28 cellular contexts compared by ENCODE assay signal in the genomic region with DNA sequence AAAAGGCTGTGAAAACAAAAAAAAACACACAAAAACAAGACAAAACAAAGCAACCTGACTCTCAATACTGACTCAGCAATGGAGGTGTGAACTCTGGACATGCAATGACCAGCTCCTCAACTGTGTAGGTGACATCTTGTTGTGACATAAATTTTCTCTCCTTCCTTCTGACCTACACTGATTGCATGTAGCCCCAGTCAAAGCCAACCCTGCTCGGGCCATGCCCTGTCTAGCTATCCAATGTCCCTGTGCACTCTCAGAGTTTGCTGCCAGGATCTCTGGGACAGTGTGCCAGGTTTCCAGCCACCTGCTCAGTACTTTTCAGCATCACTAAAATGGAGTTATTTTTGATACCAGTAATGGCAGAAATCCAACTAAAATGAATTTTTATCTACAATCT. TPM values are rescaled to one million over a fixed set of nuclear protein-coding genes. Genes with fewer than 3 reads are reported as not detected.
A peak's percentile ranks its signal among the peaks of the same experiment; 100 is the strongest.
DNase-seq lines count a peak whose midpoint lies in the region; ATAC-seq and TF ChIP-seq lines count a peak whose summit lies in the region.
"Had no signal": no experiment of that assay in that cellular context is flagged by ENCODE, and none has a peak within 500 bp of the region (broad histone marks: within the 10 kb centered on the region; RNA-seq: fewer than 3 reads in every experiment).

No MANE protein-coding gene starts in this region.

- H3K9me3 ChIP-seq in psoas muscle, result no peaks in the 10 kb centered on the region
- H3K9me3 ChIP-seq: breast epithelium, colonic mucosa had no signal

- H3K4me1 Mint-ChIP-seq in progenitor cell of endocrine pancreas (ENCODE audit: low read depth), result peaks cover 23% of the 10 kb centered on the region
- H3K4me1 Mint-ChIP-seq: nephron had no signal

- H3K27ac ChIP-seq in psoas muscle (no peak overlapping the region), RWPE1 (no peak overlapping the region)
- H3K27ac ChIP-seq: breast epithelium, colonic mucosa had no signal

- WGBS in psoas muscle, 3 donors, result 13 to 26% (median 25%) methylated on average over 1 of the region's 1 CpG

- peaks cover 13% of the 10 kb centered on the region for H3K27me3 Mint-ChIP-seq in progenitor cell of endocrine pancreas
- H3K27me3 Mint-ChIP-seq: activated naive CD8-positive, alpha-beta T cell had no signal

- CTCF ChIA-PET in RWPE1 (lab: Yijun Ruan, JAX), result interaction anchor here (0.7 kb wide), 2 partner anchors 118 to 638 kb away, joined by 3 read pairs; no protein-coding TSS in a partner anchor

- no peaks in the 10 kb centered on the region for H3K27me3 ChIP-seq in psoas muscle (ENCODE audit: insufficient read depth in 3 of 3, low read length in 2 of 3)
- H3K27me3 ChIP-seq: breast epithelium, colonic mucosa had no signal

- no peak for TF ChIP-seq CTCF in psoas muscle (IDR thresholded peaks at IDR 0.05)
- TF ChIP-seq CTCF in progenitor cell of endocrine pancreas (IDR thresholded peaks at IDR 0.05; ENCODE audit: unreplicated experiment), result no peak
- no peak for TF ChIP-seq CTCF in RWPE1 (conservative IDR thresholded peaks at IDR 0.05; ENCODE audit: low read depth)

- no peak overlapping the region for H3K4me3 Mint-ChIP-seq in progenitor cell of endocrine pancreas (ENCODE audit: low read depth)
- H3K4me3 Mint-ChIP-seq: activated naive CD8-positive, alpha-beta T cell; nephron; T-helper 2 cell treated with Interferon-gamma antibody and Interleukin-4, amounts not matched to agents 5 μg/mL and 100 μg/mL, for 36 hours had no signal

- no peak overlapping the region for H3K4me3 ChIP-seq in psoas muscle
- H3K4me3 ChIP-seq: breast epithelium, colonic mucosa, smooth muscle cell had no signal

- POLR2A ChIA-PET in RWPE1 (lab: Yijun Ruan, JAX; ENCODE audit: low non-redundant PET), result no interaction called here

- intact Hi-C loops in Right ventricle myocardium superior (cut with DNase I) (loop anchor here (10.0 kb wide), 1 partner anchor 87 kb away; no protein-coding TSS in a partner anchor), psoas muscle (cut with DNase I) (loop anchor here (10.0 kb wide), 2 partner anchors 117 to 237 kb away; no protein-coding TSS in a partner anchor)

- peak; percentile 4 for DNase-seq in NK-92 treated with Interleukin-12 subunit alpha and Interleukin-12 subunit beta, amount 100 ng/mL, for 24 hours (lab: John Stamatoyannopoulos, UW)
- DNase-seq in NK-92 (lab: John Stamatoyannopoulos, UW; ENCODE audit: unreplicated experiment), result no peak
- peak; percentile 20 for DNase-seq in NCI-H1694 treated with DMSO at 0.1 percent for 48 hours (lab: John Stamatoyannopoulos, UW)
- peak; percentile 66 for DNase-seq in Right ventricle myocardium superior
- DNase-seq in psoas muscle, result no peak
- no peak for DNase-seq in NOMO-1 treated with DMSO at 0.1 percent for 48 hours (lab: John Stamatoyannopoulos, UW; ENCODE audit: unreplicated experiment)
- DNase-seq in progenitor cell of endocrine pancreas (ENCODE audit: low spot score, unreplicated experiment), result no peak
- DNase-seq in RWPE1 (ENCODE audit: low spot score), result no peak
- DNase-seq: 8988T; activated effector memory CD4-positive, alpha-beta T cell treated with anti-CD3 and anti-CD28 coated beads, Interleukin-2, amount 50 U/mL, for 16 hours; activated T-cell treated with anti-CD3 and anti-CD28 coated beads, Interleukin-2, amount 50 U/mL, for 1 hour; colonic mucosa; effector CD8-positive, alpha-beta T cell; head of caudate nucleus; KBM-7; kidney glomerular epithelial cell; NCI-H1092; NCI-H187 treated with DMSO at 0.1 percent for 48 hours; NCI-H510A; PC-3; SHP77; stimulated activated naive CD4-positive, alpha-beta T cell treated with Interleukin-2 at 50 U/mL for 16 hours had no signal

- H3K9me3 Mint-ChIP-seq in progenitor cell of endocrine pancreas (ENCODE audit: low read depth), result peaks cover 3% of the 10 kb centered on the region
- H3K9me3 Mint-ChIP-seq: nephron; T-helper 2 cell treated with Interferon-gamma antibody and Interleukin-4, amounts not matched to agents 5 μg/mL and 100 μg/mL, for 36 hours had no signal

- H3K36me3 ChIP-seq in psoas muscle (ENCODE audit: insufficient read depth in 1 of 2, low read depth in 1 of 2), result no peaks in the 10 kb centered on the region
- H3K36me3 ChIP-seq: breast epithelium, colonic mucosa had no signal

- ATAC-seq in Right ventricle myocardium superior (ENCODE audit: poor library complexity) (peak; percentile 97), psoas muscle (peak; percentile 73 to 92 (median 82))
- ATAC-seq: PC-3 had no signal

- no peaks in the 10 kb centered on the region for H3K36me3 Mint-ChIP-seq in progenitor cell of endocrine pancreas (ENCODE audit: insufficient read depth)

- H3K27ac Mint-ChIP-seq in progenitor cell of endocrine pancreas, result no peak overlapping the region
- H3K27ac Mint-ChIP-seq: activated naive CD8-positive, alpha-beta T cell; nephron; T-helper 2 cell treated with Interferon-gamma antibody and Interleukin-4, amounts not matched to agents 5 μg/mL and 100 μg/mL, for 36 hours had no signal

- no peaks in the 10 kb centered on the region for H3K4me1 ChIP-seq in psoas muscle
- H3K4me1 ChIP-seq: breast epithelium, colonic mucosa had no signal

RNA-seq across cellular contexts. Expression of a gene that starts 18.9 kb away (rescaled TPM):
- total RNA-seq in Right ventricle myocardium superior (5.2 TPM), psoas muscle (1 to 10 TPM in 3 of 4 donors, under 1 TPM in 1; 0.87 to 1.7 (median 1.2) TPM), progenitor cell of endocrine pancreas (3.0 and 3.3 TPM in 2 replicates)
- polyA plus RNA-seq in psoas muscle, result under 1 TPM; 0.24 to 0.48 (median 0.35) TPM
- total RNA-seq: M059J, PC-3 had no signal

Comparison
In these comparisons a context has a peak if more than half of its experiments do, and no peak if none do; other contexts are left out.
1. DNase-seq: peak in NK-92 treated with Interleukin-12 subunit alpha and Interleukin-12 subunit beta, amount 100 ng/mL, for 24 hours (single experiment), NCI-H1694 treated with DMSO at 0.1 percent for 48 hours (single experiment) and Right ventricle myocardium superior (single experiment); none in NK-92 (single experiment), psoas muscle (0 of 2), NOMO-1 treated with DMSO at 0.1 percent for 48 hours (single experiment), progenitor cell of endocrine pancreas (single experiment) and RWPE1 (single experiment).